Comparison of ENCODE assay signal across 26 cellular contexts in the genomic region with DNA sequence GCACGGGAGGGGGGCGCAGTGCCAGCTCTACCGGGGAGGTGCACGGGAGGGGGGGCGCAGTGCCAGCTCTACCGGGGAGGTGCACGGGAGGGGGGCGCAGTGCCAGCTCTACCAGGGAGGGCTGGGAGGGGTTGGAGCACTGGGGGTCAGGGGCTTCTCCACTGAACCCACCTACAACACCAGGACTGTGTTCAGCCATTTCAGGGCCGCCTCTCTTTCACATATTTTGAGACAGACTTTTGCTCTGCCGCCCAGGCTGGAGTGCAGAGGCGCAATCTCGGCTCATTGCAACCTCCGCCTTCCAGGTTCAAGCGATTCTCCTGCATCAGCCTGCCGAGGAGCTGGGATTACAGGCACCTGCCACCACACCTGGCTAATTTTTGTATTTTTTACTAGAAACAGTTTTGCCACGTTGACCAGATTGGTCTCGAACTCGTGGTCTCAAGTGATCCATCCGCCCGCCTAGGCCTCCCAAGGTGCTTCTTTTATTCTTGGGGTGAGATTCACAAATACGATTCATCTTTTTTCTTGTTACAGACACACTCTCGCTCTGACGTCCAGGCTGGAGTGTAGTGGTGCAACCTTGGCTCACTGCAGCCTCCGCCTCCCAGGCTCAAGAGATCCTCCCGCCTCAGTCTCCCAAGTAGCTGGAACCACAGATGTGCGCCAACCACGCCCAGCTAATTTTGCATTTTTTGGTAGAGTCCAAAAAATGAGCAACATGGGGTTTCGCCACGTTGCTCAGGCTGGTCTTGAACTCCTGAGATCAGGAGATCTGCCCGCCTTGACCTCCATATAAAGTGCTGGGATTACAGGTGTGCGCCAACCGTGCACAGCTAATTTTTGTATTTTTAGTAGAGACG. TPM values are rescaled to one million over a fixed set of nuclear protein-coding genes. Genes with fewer than 3 reads are reported as not detected.
DNase-seq lines count a peak whose midpoint lies in the region; ATAC-seq and TF ChIP-seq lines count a peak whose summit lies in the region.
"Had no signal": no experiment of that assay in that cellular context is flagged by ENCODE, and none has a peak within 500 bp of the region (broad histone marks: within the 10 kb centered on the region; RNA-seq: fewer than 3 reads in every experiment).

No MANE protein-coding gene starts in this region.

- intact Hi-C loops in cardiac septum (cut with DNase I) = no loop called here
- intact Hi-C loops in upper lobe of right lung (cut with DNase I) = no loop called here

- H3K4me3 Mint-ChIP-seq in natural killer cell treated with Interleukin-12 subunit alpha and Interleukin-12 subunit beta and Interleukin-15 and Interleukin-18, amount 100 ng/mL, for 72 hours = no peak overlapping the region
- H3K4me3 Mint-ChIP-seq in activated CD8-positive, alpha-beta T cell treated with anti-CD3 and anti-CD28 coated beads, Interleukin-2, amount 10 ng/mL, durations not matched to agents 7 days and 5 days = no peak overlapping the region
- H3K4me3 Mint-ChIP-seq: endodermal cell, T-cell had no signal

- peaks cover 3% of the 10 kb centered on the region for H3K4me1 ChIP-seq in upper lobe of right lung

- ATAC-seq in natural killer cell treated with Interleukin-12 subunit alpha and Interleukin-12 subunit beta and Interleukin-15 and Interleukin-18, amount 100 ng/mL, for 72 hours = no peak
- ATAC-seq in upper lobe of right lung = no peak
- no peak for ATAC-seq in HG03571 (IDR thresholded peaks at IDR 0.05; ENCODE audit: unreplicated experiment)
- no peak for ATAC-seq in activated CD8-positive, alpha-beta T cell treated with anti-CD3 and anti-CD28 coated beads, Interleukin-2, amount 10 ng/mL, durations not matched to agents 7 days and 5 days
- ATAC-seq: A549; activated CD4-positive, CD25-positive, alpha-beta regulatory T cell treated with anti-CD3 and anti-CD28 coated beads, Interleukin-2, amount 50 U/mL, for 24 hours; Panc1; T-cell had no signal

- POLR2A ChIA-PET in activated CD8-positive, alpha-beta T cell treated with anti-CD3 and anti-CD28 coated beads, Interleukin-2, amount 10 ng/mL, durations not matched to agents 7 days and 5 days (lab: Charles Lee) = no interaction called here

- no peaks in the 10 kb centered on the region for H3K36me3 Mint-ChIP-seq in natural killer cell treated with Interleukin-12 subunit alpha and Interleukin-12 subunit beta and Interleukin-15 and Interleukin-18, amount 100 ng/mL, for 72 hours
- H3K36me3 Mint-ChIP-seq in activated CD8-positive, alpha-beta T cell treated with anti-CD3 and anti-CD28 coated beads, Interleukin-2, amount 10 ng/mL, durations not matched to agents 7 days and 5 days (ENCODE audit: low read depth) = peaks cover 4% of the 10 kb centered on the region
- H3K36me3 Mint-ChIP-seq: T-cell had no signal

- H3K27me3 Mint-ChIP-seq in natural killer cell treated with Interleukin-12 subunit alpha and Interleukin-12 subunit beta and Interleukin-15 and Interleukin-18, amount 100 ng/mL, for 72 hours = no peaks in the 10 kb centered on the region
- no peaks in the 10 kb centered on the region for H3K27me3 Mint-ChIP-seq in activated CD8-positive, alpha-beta T cell treated with anti-CD3 and anti-CD28 coated beads, Interleukin-2, amount 10 ng/mL, durations not matched to agents 7 days and 5 days (ENCODE audit: low read depth)
- H3K27me3 Mint-ChIP-seq: T-cell had no signal

- no peak overlapping the region for H3K27ac ChIP-seq in upper lobe of right lung
- H3K27ac ChIP-seq: esophagus squamous epithelium, KMS-11, SJSA1 had no signal

- no peak overlapping the region for H3K4me3 ChIP-seq in upper lobe of right lung
- H3K4me3 ChIP-seq: A549, esophagus squamous epithelium, SJSA1 had no signal

- H3K9me3 ChIP-seq in upper lobe of right lung = no peaks in the 10 kb centered on the region
- H3K9me3 ChIP-seq: A549, esophagus squamous epithelium, gastroesophageal sphincter, SJSA1 had no signal

- CTCF ChIA-PET in activated CD8-positive, alpha-beta T cell treated with anti-CD3 and anti-CD28 coated beads, Interleukin-2, amount 10 ng/mL, durations not matched to agents 7 days and 5 days (lab: Charles Lee) = interaction anchor here (1.4 kb wide), 1 partner anchor 76 kb away, joined by 3 read pairs; no protein-coding TSS in a partner anchor

- H3K27ac Mint-ChIP-seq in natural killer cell treated with Interleukin-12 subunit alpha and Interleukin-12 subunit beta and Interleukin-15 and Interleukin-18, amount 100 ng/mL, for 72 hours = peak overlapping the region in 1 of 2 donors; percentile 59
- no peak overlapping the region for H3K27ac Mint-ChIP-seq in activated CD8-positive, alpha-beta T cell treated with anti-CD3 and anti-CD28 coated beads, Interleukin-2, amount 10 ng/mL, durations not matched to agents 7 days and 5 days
- H3K27ac Mint-ChIP-seq: endodermal cell, T-cell had no signal

- no peak for TF ChIP-seq CTCF in upper lobe of right lung (IDR thresholded peaks at IDR 0.05)

- H3K9me3 Mint-ChIP-seq in natural killer cell treated with Interleukin-12 subunit alpha and Interleukin-12 subunit beta and Interleukin-15 and Interleukin-18, amount 100 ng/mL, for 72 hours = peaks cover 3% of the 10 kb centered on the region
- no peaks in the 10 kb centered on the region for H3K9me3 Mint-ChIP-seq in activated CD8-positive, alpha-beta T cell treated with anti-CD3 and anti-CD28 coated beads, Interleukin-2, amount 10 ng/mL, durations not matched to agents 7 days and 5 days (ENCODE audit: insufficient read depth)
- H3K9me3 Mint-ChIP-seq: endodermal cell, T-cell had no signal

- peak; percentile 46 for DNase-seq in activated effector memory CD4-positive, alpha-beta T cell treated with anti-CD3 and anti-CD28 coated beads, Interleukin-2, amount 50 U/mL, for 16 hours
- DNase-seq in activated effector memory CD4-positive, alpha-beta T cell treated with Interleukin-2 at 50 U/mL for 16 hours = no peak
- peak; percentile 68 for DNase-seq in cardiac septum (ENCODE audit: low spot score)
- peak; percentile 35 for DNase-seq in natural killer cell treated with Interleukin-12 subunit alpha and Interleukin-12 subunit beta and Interleukin-15 and Interleukin-18, amount 100 ng/mL, for 72 hours (ENCODE audit: low spot score)
- DNase-seq in upper lobe of right lung = peak; percentile 31
- DNase-seq in NCI-H2081 (lab: John Stamatoyannopoulos, UW) = no peak
- DNase-seq in activated CD8-positive, alpha-beta T cell treated with anti-CD3 and anti-CD28 coated beads, Interleukin-2, amount 10 ng/mL, durations not matched to agents 7 days and 5 days = no peak
- DNase-seq: activated naive CD4-positive, alpha-beta T cell; amniotic stem cell; cortex of kidney; DMS53; endodermal cell; esophagus squamous epithelium; mesenchymal stem cell; NCI-H1436 treated with DMSO at 0.1 percent for 48 hours; occipital lobe; retina; stimulated activated naive CD4-positive, alpha-beta T cell treated with Interleukin-2 at 50 U/mL for 16 hours; T-cell had no signal

- peaks cover 21 to 43% of the 10 kb centered on the region in 2 donors for H3K4me1 Mint-ChIP-seq in natural killer cell treated with Interleukin-12 subunit alpha and Interleukin-12 subunit beta and Interleukin-15 and Interleukin-18, amount 100 ng/mL, for 72 hours (ENCODE audit: low read depth in 2 of 2)
- H3K4me1 Mint-ChIP-seq in activated CD8-positive, alpha-beta T cell treated with anti-CD3 and anti-CD28 coated beads, Interleukin-2, amount 10 ng/mL, durations not matched to agents 7 days and 5 days (ENCODE audit: low read depth) = peaks cover 18% of the 10 kb centered on the region
- H3K4me1 Mint-ChIP-seq: endodermal cell had no signal

- H3K27me3 ChIP-seq in upper lobe of right lung = no peaks in the 10 kb centered on the region
- H3K27me3 ChIP-seq: gastroesophageal sphincter had no signal

- no peaks in the 10 kb centered on the region for H3K36me3 ChIP-seq in upper lobe of right lung
- H3K36me3 ChIP-seq: SJSA1 had no signal

RNA-seq across cellular contexts. Expression of a gene that starts 37.0 kb away (rescaled TPM):
- total RNA-seq in cardiac septum (12.5 TPM), upper lobe of right lung (30.7 TPM)
- 100 to 1,000 TPM in 1 of 2 donors, 10 to 100 TPM in 1; 70.6 to 161 TPM for total RNA-seq in natural killer cell treated with Interleukin-12 subunit alpha and Interleukin-12 subunit beta and Interleukin-15 and Interleukin-18, amount 100 ng/mL, for 72 hours
- total RNA-seq in activated CD8-positive, alpha-beta T cell treated with anti-CD3 and anti-CD28 coated beads, Interleukin-2, amount 10 ng/mL, durations not matched to agents 7 days and 5 days = 10 to 100 TPM; 24.2 to 28.6 TPM

RNA-seq across cellular contexts. Expression of a gene that starts 41.1 kb away (rescaled TPM):
- total RNA-seq in cardiac septum = 21.3 TPM
- total RNA-seq in natural killer cell treated with Interleukin-12 subunit alpha and Interleukin-12 subunit beta and Interleukin-15 and Interleukin-18, amount 100 ng/mL, for 72 hours = 10 to 100 TPM; 42.8 to 44.5 TPM
- total RNA-seq in upper lobe of right lung = 35.1 TPM
- 10 to 100 TPM; 32.2 to 38.3 TPM for total RNA-seq in activated CD8-positive, alpha-beta T cell treated with anti-CD3 and anti-CD28 coated beads, Interleukin-2, amount 10 ng/mL, durations not matched to agents 7 days and 5 days

RNA-seq across cellular contexts. Expression of a gene that starts 57.9 kb away (rescaled TPM):
- 7.3 TPM for total RNA-seq in cardiac septum
- total RNA-seq in natural killer cell treated with Interleukin-12 subunit alpha and Interleukin-12 subunit beta and Interleukin-15 and Interleukin-18, amount 100 ng/mL, for 72 hours = 10 to 100 TPM; 17.2 to 19.9 TPM
- total RNA-seq in upper lobe of right lung = 9.4 TPM
- 10 to 100 TPM; 16.8 to 18.2 TPM for total RNA-seq in activated CD8-positive, alpha-beta T cell treated with anti-CD3 and anti-CD28 coated beads, Interleukin-2, amount 10 ng/mL, durations not matched to agents 7 days and 5 days

Comparison
In these comparisons a context has a peak if more than half of its experiments do, and no peak if none do; other contexts are left out.
1. DNase-seq: peak in activated effector memory CD4-positive, alpha-beta T cell treated with anti-CD3 and anti-CD28 coated beads, Interleukin-2, amount 50 U/mL, for 16 hours (single experiment), cardiac septum (single experiment), natural killer cell treated with Interleukin-12 subunit alpha and Interleukin-12 subunit beta and Interleukin-15 and Interleukin-18, amount 100 ng/mL, for 72 hours (single experiment) and upper lobe of right lung (single experiment); none in activated effector memory CD4-positive, alpha-beta T cell treated with Interleukin-2 at 50 U/mL for 16 hours (single experiment), NCI-H2081 (0 of 2) and activated CD8-positive, alpha-beta T cell treated with anti-CD3 and anti-CD28 coated beads, Interleukin-2, amount 10 ng/mL, durations not matched to agents 7 days and 5 days (single experiment).